In the genomic region with DNA sequence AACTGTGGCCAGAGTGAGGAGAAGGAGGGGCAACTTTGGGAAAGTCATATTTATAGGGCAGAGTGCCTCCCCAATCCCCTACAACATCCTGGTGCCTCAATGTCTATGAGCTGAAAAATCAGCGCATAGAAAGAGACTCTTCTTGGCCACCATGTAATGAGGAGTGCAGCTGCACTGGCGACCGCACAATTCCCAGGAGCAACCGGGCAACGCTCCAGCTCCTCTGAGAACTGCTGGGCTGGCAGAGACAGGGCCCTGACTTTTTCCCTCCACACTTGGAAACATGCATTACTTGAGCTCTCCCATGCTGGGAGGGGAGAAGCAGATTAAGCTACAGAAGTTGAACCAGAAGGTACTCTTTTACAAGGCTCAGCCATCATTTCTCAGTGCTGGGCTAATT, we compare ENCODE assay signal across 9 cellular contexts. TPM values are rescaled to one million over a fixed set of nuclear protein-coding genes. Genes with fewer than 3 reads are reported as not detected.
DNase-seq lines count a peak whose midpoint lies in the region; ATAC-seq and TF ChIP-seq lines count a peak whose summit lies in the region.
"Had no signal": no experiment of that assay in that cellular context is flagged by ENCODE, and none has a peak within 500 bp of the region (broad histone marks: within the 10 kb centered on the region; RNA-seq: fewer than 3 reads in every experiment).

No MANE protein-coding gene starts in this region.

- peaks cover 17% of the 10 kb centered on the region for H3K27me3 Mint-ChIP-seq in CD8-positive, alpha-beta T cell (ENCODE audit: low read depth)
- peaks cover 2% of the 10 kb centered on the region for H3K27me3 Mint-ChIP-seq in endothelial cell (ENCODE audit: unreplicated experiment)

- POLR2A ChIA-PET in CD8-positive, alpha-beta T cell (lab: Charles Lee) = no interaction called here

- H3K36me3 ChIP-seq in stomach = no peaks in the 10 kb centered on the region
- no peaks in the 10 kb centered on the region for H3K36me3 ChIP-seq in CD8-positive, alpha-beta T cell (ENCODE audit: insufficient read depth, low read length)

- H3K27ac ChIP-seq in stomach = peak overlapping the region in 3 of 5 donors; percentile 12 to 70 (median 51)
- no peak overlapping the region for H3K27ac ChIP-seq in CD8-positive, alpha-beta T cell (ENCODE audit: low read depth, low read length)

- in situ Hi-C loops in KBM-7 (cut with MboI; ENCODE audit: low pct_unique_long_range_greater_than_20kb, low sequenced_read_pairs) = no loop called here

- DNase-seq in NCI-H1092 (lab: John Stamatoyannopoulos, UW) (peak; percentile 64), anterior cingulate cortex (lab: John Stamatoyannopoulos, UW) (peak in 56 of 58 donors; percentile 2 to 89 (median 72)), iPS-NIHi11 (ENCODE audit: low spot score) (peak; percentile 17), stomach (peak; percentile 90), KBM-7 (no peak), endothelial cell (ENCODE audit: low spot score) (no peak)
- no peak for DNase-seq in CD8-positive, alpha-beta T cell
- DNase-seq: T-cell had no signal

- no peak overlapping the region for H3K27ac Mint-ChIP-seq in CD8-positive, alpha-beta T cell
- H3K27ac Mint-ChIP-seq in endothelial cell (ENCODE audit: unreplicated experiment) = no peak overlapping the region
- H3K27ac Mint-ChIP-seq: T-cell had no signal

- 9 to 26% (median 16%) methylated on average over 5 of the region's 5 CpGs for WGBS in stomach, 5 donors

- TF ChIP-seq POLR2A in stomach (IDR thresholded peaks at IDR 0.05) = no peak

- ATAC-seq in CD8-positive, alpha-beta T cell = no peak
- no peak for ATAC-seq in HG02970 (IDR thresholded peaks at IDR 0.05; ENCODE audit: low FRiP score, unreplicated experiment)
- ATAC-seq: T-cell had no signal

- H3K9me3 ChIP-seq in stomach = no peaks in the 10 kb centered on the region
- H3K9me3 ChIP-seq in CD8-positive, alpha-beta T cell (ENCODE audit: low read length) = no peaks in the 10 kb centered on the region

- peaks cover 0 to 29% (median 13%) of the 10 kb centered on the region in 4 donors for H3K4me1 ChIP-seq in stomach
- H3K4me1 ChIP-seq in CD8-positive, alpha-beta T cell (ENCODE audit: insufficient read depth, low read length) = no peaks in the 10 kb centered on the region

- H3K4me3 Mint-ChIP-seq in CD8-positive, alpha-beta T cell = no peak overlapping the region
- H3K4me3 Mint-ChIP-seq in endothelial cell (ENCODE audit: unreplicated experiment) = no peak overlapping the region
- H3K4me3 Mint-ChIP-seq: T-cell had no signal

- no peak overlapping the region for H3K4me3 ChIP-seq in stomach
- H3K4me3 ChIP-seq in CD8-positive, alpha-beta T cell (ENCODE audit: low read depth, low read length) = no peak overlapping the region

- CTCF ChIA-PET in CD8-positive, alpha-beta T cell (lab: Charles Lee) = no interaction called here

- no peaks in the 10 kb centered on the region for H3K36me3 Mint-ChIP-seq in CD8-positive, alpha-beta T cell
- no peaks in the 10 kb centered on the region for H3K36me3 Mint-ChIP-seq in endothelial cell (ENCODE audit: low read depth, unreplicated experiment)
- H3K36me3 Mint-ChIP-seq: T-cell had no signal

- intact Hi-C loops in stomach (cut with DNase I; ENCODE audit: low total_unique reads) = no loop called here
- intact Hi-C loops in CD8-positive, alpha-beta T cell (cut with DNase I, micrococcal nuclease) = no loop called here

- no peaks in the 10 kb centered on the region for H3K9me3 Mint-ChIP-seq in CD8-positive, alpha-beta T cell
- no peaks in the 10 kb centered on the region for H3K9me3 Mint-ChIP-seq in endothelial cell (ENCODE audit: unreplicated experiment)

- H3K4me1 Mint-ChIP-seq in CD8-positive, alpha-beta T cell (ENCODE audit: low read depth) = no peaks in the 10 kb centered on the region
- peaks cover 4% of the 10 kb centered on the region for H3K4me1 Mint-ChIP-seq in endothelial cell (ENCODE audit: unreplicated experiment)
- H3K4me1 Mint-ChIP-seq: T-cell had no signal

- no peak for TF ChIP-seq EP300 in stomach (IDR thresholded peaks at IDR 0.05)

- H3K27me3 ChIP-seq in stomach = no peaks in the 10 kb centered on the region
- H3K27me3 ChIP-seq in CD8-positive, alpha-beta T cell (ENCODE audit: insufficient read depth, low read length) = no peaks in the 10 kb centered on the region

- no peak for TF ChIP-seq CTCF in stomach (IDR thresholded peaks at IDR 0.05)
- no peak for TF ChIP-seq CTCF in CD8-positive, alpha-beta T cell (IDR thresholded peaks at IDR 0.05)
- no peak for TF ChIP-seq CTCF in endothelial cell (IDR thresholded peaks at IDR 0.05; ENCODE audit: unreplicated experiment)

RNA-seq across cellular contexts. Expression of a gene that starts 31.4 kb away (rescaled TPM):
- total RNA-seq in stomach (100 to 1,000 TPM in 1 of 5 donors, 10 to 100 TPM in 4; 19.8 to 594 (median 76.0) TPM), endothelial cell (ENCODE audit: unreplicated experiment) (669 TPM)
- 10 to 100 TPM; 19.9 to 54.2 (median 28.5) TPM for polyA plus RNA-seq in stomach
- total RNA-seq in CD8-positive, alpha-beta T cell = under 1 TPM; 0.35 to 0.50 TPM

Comparison
In these comparisons a context has a peak if more than half of its experiments do, and no peak if none do; other contexts are left out.
1. DNase-seq: peak in NCI-H1092 (single experiment), anterior cingulate cortex (56 of 58), iPS-NIHi11 (single experiment) and stomach (single experiment); none in CD8-positive, alpha-beta T cell (0 of 7), KBM-7 (single experiment) and endothelial cell (single experiment).
2. RNA of a gene that starts 31.4 kb away (total RNA-seq): 669 TPM in endothelial cell (single experiment) and 19.8 to 594 TPM in stomach; 0.35 to 0.50 TPM in CD8-positive, alpha-beta T cell; every median in the first group is over 10 times any median in the second.